18 cellular contexts compared by ENCODE assay signal in the genomic region with DNA sequence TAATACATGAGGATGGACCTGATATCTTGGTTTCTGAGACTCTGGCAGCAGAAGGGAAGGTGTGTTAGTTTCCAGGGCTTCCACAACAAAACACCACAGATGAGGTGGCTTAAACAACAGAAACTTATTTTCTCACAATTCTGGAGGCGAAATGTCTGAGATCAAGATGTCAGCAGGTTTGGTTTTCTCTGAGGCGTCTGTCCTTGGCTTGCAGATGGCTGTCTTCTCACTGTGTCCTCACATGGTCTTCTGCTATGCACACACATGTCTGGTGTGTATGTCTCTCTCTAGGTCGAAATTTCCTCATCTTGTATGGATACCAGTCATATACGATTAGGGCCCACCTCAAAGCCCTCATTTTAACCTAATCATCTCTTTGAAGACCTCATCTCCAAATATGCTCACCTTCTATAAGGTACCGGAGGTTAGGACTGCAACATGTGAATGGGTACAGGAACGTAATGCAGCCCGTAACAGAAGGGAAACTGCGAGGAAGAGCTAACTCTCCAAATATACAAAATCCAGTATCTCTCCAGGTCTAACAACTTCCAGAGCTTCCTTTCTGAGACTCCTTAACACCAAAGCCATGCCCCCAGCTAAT.
DNase-seq lines count a peak whose midpoint lies in the region; ATAC-seq and TF ChIP-seq lines count a peak whose summit lies in the region.
"Had no signal": no experiment of that assay in that cellular context is flagged by ENCODE, and none has a peak within 500 bp of the region (broad histone marks: within the 10 kb centered on the region; RNA-seq: fewer than 3 reads in every experiment).

No MANE protein-coding gene starts in this region.

- BruUV-seq in Caco-2 (replicated peaks; lab: Mats Ljungman, UMichigan) = no TSS peak

- CTCF ChIA-PET in activated naive CD4-positive, alpha-beta T cell treated with anti-CD3 and anti-CD28 coated beads for 36 hours (lab: Charles Lee) = interaction anchor here (0.6 to 1.0 kb wide), 3 partner anchors 64 to 181 kb away, joined by 3 to 4 read pairs (median 4); no protein-coding TSS in a partner anchor
- CTCF ChIA-PET in Caco-2 (lab: Charles Lee) = no interaction called here

- no peak overlapping the region for H3K18ac ChIP-seq in mesenchymal stem cell (ENCODE audit: low read depth in 1 of 2, low read length in 2 of 2)

- H4K91ac ChIP-seq in mesenchymal stem cell (ENCODE audit: low read length) = no peak overlapping the region

- no peak overlapping the region for H3K4ac ChIP-seq in mesenchymal stem cell (ENCODE audit: low read depth in 1 of 2, low read length in 2 of 2)

- no peaks in the 10 kb centered on the region for H3K79me1 ChIP-seq in mesenchymal stem cell (replicated peaks; ENCODE audit: low read length, poor library complexity, severe bottlenecking)

- H3K14ac ChIP-seq in mesenchymal stem cell (ENCODE audit: low read length in 2 of 2) = no peak overlapping the region

- intact Hi-C loops in activated naive CD4-positive, alpha-beta T cell treated with anti-CD3 and anti-CD28 coated beads for 36 hours (cut with micrococcal nuclease) = loop anchor here (1.0 to 5.0 kb wide), 3 partner anchors 192 to 1652 kb away; partner anchors contain the start of gene RFX3
- intact Hi-C loops in Caco-2 (cut with micrococcal nuclease; ENCODE audit: unreplicated experiment) (no loop called here), heart left ventricle (cut with DNase I) (no loop called here)

- peaks cover 26% of the 10 kb centered on the region for H3K79me2 ChIP-seq in OCI-LY3 (ENCODE audit: low read length)

- H3K36me3 ChIP-seq in OCI-LY3 (replicated peaks; ENCODE audit: low read depth, low read length) (no peaks in the 10 kb centered on the region), Caco-2 (ENCODE audit: control insufficient read depth, insufficient read depth, low read length) (no peaks in the 10 kb centered on the region), mesenchymal stem cell (ENCODE audit: control insufficient read depth in 1 of 2, insufficient read depth in 2 of 2, low read depth in 1 of 2, low read length in 2 of 2) (no peaks in the 10 kb centered on the region), heart left ventricle (no peaks in the 10 kb centered on the region)
- H3K36me3 ChIP-seq: HAP-1 had no signal

- H3K4me1 ChIP-seq in OCI-LY3 (ENCODE audit: low read length) (peaks cover 96% of the 10 kb centered on the region), Caco-2 (no peaks in the 10 kb centered on the region), mesenchymal stem cell (ENCODE audit: control insufficient read depth, insufficient read depth, low read depth, low read length) (no peaks in the 10 kb centered on the region), heart left ventricle (no peaks in the 10 kb centered on the region)
- H3K4me1 ChIP-seq: A549, HAP-1 had no signal

- 75% methylated on average over 8 of the region's 8 CpGs for WGBS in mesenchymal stem cell
- WGBS in heart left ventricle, 4 donors = 78 to 89% (median 81%) methylated on average over 8 of the region's 8 CpGs

- H3K27ac ChIP-seq in OCI-LY3 (ENCODE audit: low read length) = peak overlapping the region; percentile 98
- no peak overlapping the region for H3K27ac ChIP-seq in mesenchymal stem cell (ENCODE audit: low read length, poor library complexity, severe bottlenecking)
- no peak overlapping the region for H3K27ac ChIP-seq in heart left ventricle
- H3K27ac ChIP-seq: A549, C4-2B, PC-9 had no signal

- H3K4me3 ChIP-seq in OCI-LY3 (ENCODE audit: low read length) (peak overlapping the region; percentile 40), Caco-2 (ENCODE audit: low read depth, low read length) (no peak overlapping the region), mesenchymal stem cell (ENCODE audit: insufficient read depth in 1 of 2, low read depth in 1 of 2, low read length in 2 of 2) (no peak overlapping the region), heart left ventricle (no peak overlapping the region)
- H3K4me3 ChIP-seq: A549, HAP-1, PC-9 had no signal

- peaks cover 22% of the 10 kb centered on the region for H3K4me1 Mint-ChIP-seq in activated naive CD4-positive, alpha-beta T cell treated with anti-CD3 and anti-CD28 coated beads, Interleukin-2, amount 50 U/mL, for 24 hours
- H3K4me1 Mint-ChIP-seq in activated naive CD4-positive, alpha-beta T cell treated with anti-CD3 and anti-CD28 coated beads for 36 hours (ENCODE audit: low read depth) = peaks cover 43% of the 10 kb centered on the region
- peaks cover 33% of the 10 kb centered on the region for H3K4me1 Mint-ChIP-seq in stimulated activated effector memory CD8-positive, alpha-beta T cell treated with anti-CD3 and anti-CD28 coated beads, Interleukin-12 subunit alpha, Interleukin-12 subunit beta, amount 100 ng/mL, for 72 hours
- no peaks in the 10 kb centered on the region for H3K4me1 Mint-ChIP-seq in Caco-2 (ENCODE audit: low read depth, unreplicated experiment)

- no peak overlapping the region for H2BK15ac ChIP-seq in mesenchymal stem cell (ENCODE audit: low read depth, poor library complexity, severe bottlenecking)

- H4K8ac ChIP-seq in mesenchymal stem cell (ENCODE audit: low read length) = no peak overlapping the region

- no peaks in the 10 kb centered on the region for H3K27me3 Mint-ChIP-seq in activated naive CD4-positive, alpha-beta T cell treated with anti-CD3 and anti-CD28 coated beads, Interleukin-2, amount 50 U/mL, for 24 hours
- H3K27me3 Mint-ChIP-seq in activated naive CD4-positive, alpha-beta T cell treated with anti-CD3 and anti-CD28 coated beads for 36 hours (ENCODE audit: low read depth) = peaks cover 16% of the 10 kb centered on the region
- peaks cover 5% of the 10 kb centered on the region for H3K27me3 Mint-ChIP-seq in Caco-2 (ENCODE audit: insufficient read depth, unreplicated experiment)

- no peaks in the 10 kb centered on the region for H3K9me3 Mint-ChIP-seq in activated naive CD4-positive, alpha-beta T cell treated with anti-CD3 and anti-CD28 coated beads, Interleukin-2, amount 50 U/mL, for 24 hours
- no peaks in the 10 kb centered on the region for H3K9me3 Mint-ChIP-seq in activated naive CD4-positive, alpha-beta T cell treated with anti-CD3 and anti-CD28 coated beads for 36 hours
- no peaks in the 10 kb centered on the region for H3K9me3 Mint-ChIP-seq in stimulated activated effector memory CD8-positive, alpha-beta T cell treated with anti-CD3 and anti-CD28 coated beads, Interleukin-12 subunit alpha, Interleukin-12 subunit beta, amount 100 ng/mL, for 72 hours
- H3K9me3 Mint-ChIP-seq in Caco-2 (ENCODE audit: unreplicated experiment) = no peaks in the 10 kb centered on the region

- H3K23ac ChIP-seq in mesenchymal stem cell (ENCODE audit: low read length in 2 of 2) = no peak overlapping the region

- TF ChIP-seq CTCF in OCI-LY3 (IDR thresholded peaks at IDR 0.05; ENCODE audit: low read depth, low read length) = no peak
- no peak for TF ChIP-seq CTCF in Caco-2 (IDR thresholded peaks at IDR 0.05; ENCODE audit: insufficient read depth in 1 of 2, low read depth in 1 of 2, low read length in 1 of 2, severe bottlenecking in 1 of 2, unreplicated experiment in 1 of 2)
- no peak for TF ChIP-seq CTCF in heart left ventricle (IDR thresholded peaks at IDR 0.05)

- TF ChIP-seq POLR2A in heart left ventricle (IDR thresholded peaks at IDR 0.05) = no peak

- H2AK5ac ChIP-seq in mesenchymal stem cell (ENCODE audit: low read length, severe bottlenecking) = no peak overlapping the region

- no peaks in the 10 kb centered on the region for H4K20me1 ChIP-seq in OCI-LY3 (ENCODE audit: insufficient read depth, low read length)

- ATAC-seq in GM19455 (IDR thresholded peaks at IDR 0.05; ENCODE audit: unreplicated experiment) (peak; percentile 4), heart left ventricle (no peak)
- ATAC-seq in stimulated activated effector memory CD8-positive, alpha-beta T cell treated with anti-CD3 and anti-CD28 coated beads, Interleukin-12 subunit alpha, Interleukin-12 subunit beta, amount 100 ng/mL, for 72 hours = no peak
- ATAC-seq: A549 had no signal

- POLR2A ChIA-PET in Caco-2 (lab: Charles Lee) = no interaction called here

- H3K9me3 ChIP-seq in OCI-LY3 (ENCODE audit: insufficient read depth, low read length) (no peaks in the 10 kb centered on the region), Caco-2 (no peaks in the 10 kb centered on the region), mesenchymal stem cell (ENCODE audit: control insufficient read depth, low read length) (no peaks in the 10 kb centered on the region), heart left ventricle (no peaks in the 10 kb centered on the region)
- H3K9me3 ChIP-seq: A549, HAP-1 had no signal

- no peak overlapping the region for H2BK12ac ChIP-seq in mesenchymal stem cell (ENCODE audit: low read length in 2 of 2)

- peak overlapping the region; percentile 95 for H3K27ac Mint-ChIP-seq in activated naive CD4-positive, alpha-beta T cell treated with anti-CD3 and anti-CD28 coated beads, Interleukin-2, amount 50 U/mL, for 24 hours
- no peak overlapping the region for H3K27ac Mint-ChIP-seq in activated naive CD4-positive, alpha-beta T cell treated with anti-CD3 and anti-CD28 coated beads for 36 hours
- H3K27ac Mint-ChIP-seq in stimulated activated effector memory CD8-positive, alpha-beta T cell treated with anti-CD3 and anti-CD28 coated beads, Interleukin-12 subunit alpha, Interleukin-12 subunit beta, amount 100 ng/mL, for 72 hours = no peak overlapping the region
- H3K27ac Mint-ChIP-seq in Caco-2 (ENCODE audit: unreplicated experiment) = no peak overlapping the region

- H2BK120ac ChIP-seq in mesenchymal stem cell (ENCODE audit: low read depth, low read length) = no peak overlapping the region

- H3K9ac ChIP-seq in OCI-LY3 (ENCODE audit: low read length) (peak overlapping the region; percentile 87), mesenchymal stem cell (ENCODE audit: low read length) (no peak overlapping the region)

- H3K27me3 ChIP-seq in OCI-LY3 (ENCODE audit: low read depth, low read length) (no peaks in the 10 kb centered on the region), Caco-2 (replicated peaks; ENCODE audit: control insufficient read depth, insufficient read depth, low read length) (no peaks in the 10 kb centered on the region), mesenchymal stem cell (ENCODE audit: control insufficient read depth in 1 of 2, insufficient read depth in 1 of 2, low read length in 2 of 2) (peaks cover 0 to 3% of the 10 kb centered on the region in 2 experiments), heart left ventricle (no peaks in the 10 kb centered on the region)

- no peaks in the 10 kb centered on the region for H3K36me3 Mint-ChIP-seq in activated naive CD4-positive, alpha-beta T cell treated with anti-CD3 and anti-CD28 coated beads, Interleukin-2, amount 50 U/mL, for 24 hours
- H3K36me3 Mint-ChIP-seq in activated naive CD4-positive, alpha-beta T cell treated with anti-CD3 and anti-CD28 coated beads for 36 hours (ENCODE audit: low read depth) = no peaks in the 10 kb centered on the region
- no peaks in the 10 kb centered on the region for H3K36me3 Mint-ChIP-seq in stimulated activated effector memory CD8-positive, alpha-beta T cell treated with anti-CD3 and anti-CD28 coated beads, Interleukin-12 subunit alpha, Interleukin-12 subunit beta, amount 100 ng/mL, for 72 hours
- H3K36me3 Mint-ChIP-seq in Caco-2 (ENCODE audit: insufficient read depth, unreplicated experiment) = no peaks in the 10 kb centered on the region

- DNase-seq in activated naive CD4-positive, alpha-beta T cell treated with anti-CD3 and anti-CD28 coated beads for 36 hours = no peak
- no peak for DNase-seq in stimulated activated effector memory CD8-positive, alpha-beta T cell treated with anti-CD3 and anti-CD28 coated beads, Interleukin-12 subunit alpha, Interleukin-12 subunit beta, amount 100 ng/mL, for 72 hours (ENCODE audit: low spot score in 2 of 2)
- DNase-seq in Caco-2 = no peak
- no peak for DNase-seq in mesenchymal stem cell
- DNase-seq in heart left ventricle = no peak
- DNase-seq: COR-L47, IMR-90, NCI-H1436, NCI-H2029 treated with DMSO at 0.1 percent for 48 hours, NCI-H2227 treated with DMSO at 0.1 percent for 48 hours, NCI-H524 treated with DMSO at 0.1 percent for 48 hours, PC-9 had no signal

- H3K4me2 ChIP-seq in OCI-LY3 (ENCODE audit: low read length) (peak overlapping the region; percentile 58), mesenchymal stem cell (ENCODE audit: low read length, poor library complexity, severe bottlenecking) (no peak overlapping the region)
- H3K4me2 ChIP-seq: A549, PC-9 had no signal

- H2AFZ ChIP-seq in OCI-LY3 (ENCODE audit: low read depth, low read length) (no peak overlapping the region), mesenchymal stem cell (ENCODE audit: low read depth, low read length) (no peak overlapping the region)
- H2AFZ ChIP-seq: PC-9 had no signal

- no peak overlapping the region for H3K4me3 Mint-ChIP-seq in activated naive CD4-positive, alpha-beta T cell treated with anti-CD3 and anti-CD28 coated beads, Interleukin-2, amount 50 U/mL, for 24 hours
- H3K4me3 Mint-ChIP-seq in activated naive CD4-positive, alpha-beta T cell treated with anti-CD3 and anti-CD28 coated beads for 36 hours = no peak overlapping the region
- H3K4me3 Mint-ChIP-seq in stimulated activated effector memory CD8-positive, alpha-beta T cell treated with anti-CD3 and anti-CD28 coated beads, Interleukin-12 subunit alpha, Interleukin-12 subunit beta, amount 100 ng/mL, for 72 hours = peak overlapping the region; percentile 18
- H3K4me3 Mint-ChIP-seq in Caco-2 (ENCODE audit: unreplicated experiment) = no peak overlapping the region

- H2BK5ac ChIP-seq in mesenchymal stem cell (ENCODE audit: low read depth, low read length, poor library complexity, severe bottlenecking) = no peak overlapping the region
